ENCODE assay signal across 7 cellular contexts in genomic region chrX:63275127-63275526, GRCh38.
DNase-seq lines count a peak whose midpoint lies in the region; ATAC-seq, FAIRE-seq and TF ChIP-seq lines count a peak whose summit lies in the region.

No MANE protein-coding gene starts in this region.

- no peaks in the 10 kb centered on the region for H3K4me1 Mint-ChIP-seq in activated naive CD8-positive, alpha-beta T cell treated with anti-CD3 and anti-CD28 coated beads, Interleukin-2, amount 50 U/mL, for 24 hours

- TF ChIP-seq CTCF in lung (IDR thresholded peaks at IDR 0.05; ENCODE audit: control extremely low read depth, extremely low read depth), result peak; percentile 22
- TF ChIP-seq CTCF in prostate gland (IDR thresholded peaks at IDR 0.05), result peak in 1 of 4 experiments; percentile 9

- no peak overlapping the region for H3K4me3 Mint-ChIP-seq in activated naive CD8-positive, alpha-beta T cell treated with anti-CD3 and anti-CD28 coated beads, Interleukin-2, amount 50 U/mL, for 24 hours

- H3K9me3 ChIP-seq in lung (ENCODE audit: control insufficient read depth in 2 of 2, insufficient read depth in 1 of 2, low read length in 1 of 2) (no peaks in the 10 kb centered on the region), prostate gland (no peaks in the 10 kb centered on the region)

- no peaks in the 10 kb centered on the region for H3K27me3 Mint-ChIP-seq in activated naive CD8-positive, alpha-beta T cell treated with anti-CD3 and anti-CD28 coated beads, Interleukin-2, amount 50 U/mL, for 24 hours

- no peaks in the 10 kb centered on the region for H3K9me3 Mint-ChIP-seq in activated naive CD8-positive, alpha-beta T cell treated with anti-CD3 and anti-CD28 coated beads, Interleukin-2, amount 50 U/mL, for 24 hours

- H3K27ac Mint-ChIP-seq in activated naive CD8-positive, alpha-beta T cell treated with anti-CD3 and anti-CD28 coated beads, Interleukin-2, amount 50 U/mL, for 24 hours, result no peak overlapping the region

- no peaks in the 10 kb centered on the region for H3K4me1 ChIP-seq in lung (ENCODE audit: control insufficient read depth in 2 of 2, insufficient read depth in 2 of 2, low read length in 2 of 2)
- no peaks in the 10 kb centered on the region for H3K4me1 ChIP-seq in prostate gland (replicated peaks)

- peak; percentile 91 for FAIRE-seq in GM12892 (lab: Jason Lieb, UNC)

- H3K36me3 ChIP-seq in lung (ENCODE audit: control insufficient read depth in 2 of 2, insufficient read depth in 2 of 2, low read length in 2 of 2) (no peaks in the 10 kb centered on the region), prostate gland (no peaks in the 10 kb centered on the region)

- peak; percentile 69 for ATAC-seq in HG03175 (IDR thresholded peaks at IDR 0.05; ENCODE audit: unreplicated experiment)
- no peak for ATAC-seq in activated naive CD8-positive, alpha-beta T cell treated with anti-CD3 and anti-CD28 coated beads, Interleukin-2, amount 50 U/mL, for 24 hours
- peak; percentile 30 for ATAC-seq in lung (ENCODE audit: insufficient read depth, low FRiP score)
- no peak for ATAC-seq in HG03439 (IDR thresholded peaks at IDR 0.05; ENCODE audit: unreplicated experiment)

- no peak overlapping the region for H3K27ac ChIP-seq in lung (ENCODE audit: low read depth in 1 of 2, low read length in 1 of 2)
- H3K27ac ChIP-seq in prostate gland, result no peak overlapping the region

- H3K27me3 ChIP-seq in lung (ENCODE audit: control insufficient read depth, insufficient read depth) (no peaks in the 10 kb centered on the region), prostate gland (replicated peaks; ENCODE audit: insufficient read depth) (no peaks in the 10 kb centered on the region)

- intact Hi-C loops in prostate gland (cut with DNase I), result no loop called here

- DNase-seq in GM12892 (ENCODE audit: insufficient read length) (peak; percentile 4), lung (ENCODE audit: low spot score) (peak; percentile 51), prostate gland (ENCODE audit: low spot score) (no peak), anterior cingulate cortex (lab: John Stamatoyannopoulos, UW) (no peak)
- peak; percentile 6 for DNase-seq in activated naive CD8-positive, alpha-beta T cell treated with anti-CD3 and anti-CD28 coated beads, Interleukin-2, amount 50 U/mL, for 24 hours

- WGBS in lung, 2 donors, result 32 to 36% methylated on average over 2 of the region's 2 CpGs
- 40% methylated on average over 2 of the region's 2 CpGs for WGBS in prostate gland

- no peak for TF ChIP-seq POLR2A in GM12892 (IDR thresholded peaks at IDR 0.05; ENCODE audit: low read depth, low read length)
- TF ChIP-seq POLR2A in prostate gland (IDR thresholded peaks at IDR 0.05), result no peak

- H3K36me3 Mint-ChIP-seq in activated naive CD8-positive, alpha-beta T cell treated with anti-CD3 and anti-CD28 coated beads, Interleukin-2, amount 50 U/mL, for 24 hours (ENCODE audit: low read depth), result no peaks in the 10 kb centered on the region

- H3K4me3 ChIP-seq in lung (no peak overlapping the region), prostate gland (no peak overlapping the region)

Comparison
In these comparisons a context has a peak if more than half of its experiments do, and no peak if none do; other contexts are left out.
1. DNase-seq: peak in GM12892 (single experiment), activated naive CD8-positive, alpha-beta T cell treated with anti-CD3 and anti-CD28 coated beads, Interleukin-2, amount 50 U/mL, for 24 hours (single experiment) and lung (single experiment); none in prostate gland (single experiment) and anterior cingulate cortex (0 of 58).
2. ATAC-seq: peak in HG03175 (single experiment) and lung (single experiment); none in activated naive CD8-positive, alpha-beta T cell treated with anti-CD3 and anti-CD28 coated beads, Interleukin-2, amount 50 U/mL, for 24 hours (single experiment) and HG03439 (single experiment).